Comparison of ENCODE assay signal across 19 cellular contexts in genomic region chr14:72706485-72706884, GRCh38.
DNase-seq lines count a peak whose midpoint lies in the region; ATAC-seq lines count a peak whose summit lies in the region.
"Had no signal": no experiment of that assay in that cellular context is flagged by ENCODE, and none has a peak within 500 bp of the region (broad histone marks: within the 10 kb centered on the region; RNA-seq: fewer than 3 reads in every experiment).

No MANE protein-coding gene starts in this region.

- H3K4me1 Mint-ChIP-seq in activated CD4-positive, alpha-beta T cell treated with anti-CD3 and anti-CD28 coated beads for 36 hours, result peaks cover 2% of the 10 kb centered on the region
- H3K4me1 Mint-ChIP-seq in activated T-helper 1 cell treated with anti-CD3 and anti-CD28 coated beads, Interleukin-12 subunit alpha, Interleukin-12 subunit beta, Interleukin-2, Interleukin-4 antibody, amounts not matched to agents 30 ng/mL and 10 ng/mL and 1 ng/mL, durations not matched to agents 14 hours and 24 hours and 36 hours (ENCODE audit: low read depth), result peaks cover 29% of the 10 kb centered on the region
- H3K4me1 Mint-ChIP-seq: CD4-positive, alpha-beta memory T cell had no signal

- no peak overlapping the region for H3K4me3 Mint-ChIP-seq in activated CD4-positive, alpha-beta T cell treated with anti-CD3 and anti-CD28 coated beads for 36 hours
- peak overlapping the region; percentile 4 for H3K4me3 Mint-ChIP-seq in activated T-helper 1 cell treated with anti-CD3 and anti-CD28 coated beads, Interleukin-12 subunit alpha, Interleukin-12 subunit beta, Interleukin-2, Interleukin-4 antibody, amounts not matched to agents 30 ng/mL and 10 ng/mL and 1 ng/mL, durations not matched to agents 14 hours and 24 hours and 36 hours
- H3K4me3 Mint-ChIP-seq: CD4-positive, alpha-beta memory T cell had no signal

- no peak overlapping the region for H3K27ac Mint-ChIP-seq in activated CD4-positive, alpha-beta T cell treated with anti-CD3 and anti-CD28 coated beads for 36 hours
- no peak overlapping the region for H3K27ac Mint-ChIP-seq in activated naive CD4-positive, alpha-beta T cell treated with anti-CD3 and anti-CD28 coated beads, Interleukin-2, amount 50 U/mL, for 72 hours
- no peak overlapping the region for H3K27ac Mint-ChIP-seq in activated T-helper 1 cell treated with anti-CD3 and anti-CD28 coated beads, Interleukin-12 subunit alpha, Interleukin-12 subunit beta, Interleukin-2, Interleukin-4 antibody, amounts not matched to agents 30 ng/mL and 10 ng/mL and 1 ng/mL, durations not matched to agents 14 hours and 24 hours and 36 hours
- H3K27ac Mint-ChIP-seq: CD4-positive, alpha-beta memory T cell had no signal

- CTCF ChIA-PET in activated CD4-positive, alpha-beta T cell treated with anti-CD3 and anti-CD28 coated beads for 36 hours (lab: Charles Lee), result no interaction called here

- POLR2A ChIA-PET in activated CD4-positive, alpha-beta T cell treated with anti-CD3 and anti-CD28 coated beads for 36 hours (lab: Charles Lee), result no interaction called here

- no peaks in the 10 kb centered on the region for H3K27me3 Mint-ChIP-seq in activated CD4-positive, alpha-beta T cell treated with anti-CD3 and anti-CD28 coated beads for 36 hours
- peaks cover 4% of the 10 kb centered on the region for H3K27me3 Mint-ChIP-seq in activated T-helper 1 cell treated with anti-CD3 and anti-CD28 coated beads, Interleukin-12 subunit alpha, Interleukin-12 subunit beta, Interleukin-2, Interleukin-4 antibody, amounts not matched to agents 30 ng/mL and 10 ng/mL and 1 ng/mL, durations not matched to agents 14 hours and 24 hours and 36 hours (ENCODE audit: insufficient read depth)

- intact Hi-C loops in activated CD4-positive, alpha-beta T cell treated with anti-CD3 and anti-CD28 coated beads for 36 hours (cut with DNase I, micrococcal nuclease), result no loop called here
- intact Hi-C loops in activated T-helper 1 cell treated with anti-CD3 and anti-CD28 coated beads, Interleukin-12 subunit alpha, Interleukin-12 subunit beta, Interleukin-2, Interleukin-4 antibody, amounts not matched to agents 30 ng/mL and 10 ng/mL and 1 ng/mL, durations not matched to agents 14 hours and 24 hours and 36 hours (cut with micrococcal nuclease), result no loop called here

- peak; percentile 20 for DNase-seq in activated CD4-positive, alpha-beta T cell treated with anti-CD3 and anti-CD28 coated beads for 36 hours
- DNase-seq in activated CD4-positive, alpha-beta T cell treated with anti-CD3 and anti-CD28 coated beads, Interleukin-2, amount 50 U/mL, for 4 hours, result no peak
- DNase-seq in activated naive CD4-positive, alpha-beta T cell treated with anti-CD3 and anti-CD28 coated beads, Interleukin-2, amount 50 U/mL, for 72 hours (ENCODE audit: low spot score in 2 of 2), result no peak
- no peak for DNase-seq in activated naive CD4-positive, alpha-beta T cell treated with anti-CD3 and anti-CD28 coated beads, Interleukin-2, amount 50 U/mL, for 16 hours
- peak; percentile 22 for DNase-seq in activated T-helper 1 cell treated with anti-CD3 and anti-CD28 coated beads, Interleukin-12 subunit alpha, Interleukin-12 subunit beta, Interleukin-2, Interleukin-4 antibody, amounts not matched to agents 30 ng/mL and 10 ng/mL and 1 ng/mL, durations not matched to agents 14 hours and 24 hours and 36 hours (ENCODE audit: low spot score)
- DNase-seq in stimulated activated naive CD8-positive, alpha-beta T cell treated with anti-CD3 and anti-CD28 coated beads, Interleukin-15, Interleukin-2, amounts not matched to agents 100 U/mL and 50 U/mL, for 24 hours, result no peak
- DNase-seq in DMS 273 treated with DMSO at 0.1 percent for 48 hours (lab: John Stamatoyannopoulos, UW), result no peak
- no peak for DNase-seq in GDM1 (lab: John Stamatoyannopoulos, UW)
- DNase-seq: ACHN; Caco-2; CD4-positive, alpha-beta memory T cell; DMS153; Karpas-422; MV-4-11; NCI-H1105 treated with DMSO at 0.1 percent for 48 hours; NCI-H2029 treated with DMSO at 0.1 percent for 48 hours; NCI-H2171 treated with DMSO at 0.1 percent for 48 hours; NCI-H524 treated with DMSO at 0.1 percent for 48 hours; OCI-M1 had no signal

- no peaks in the 10 kb centered on the region for H3K9me3 Mint-ChIP-seq in activated CD4-positive, alpha-beta T cell treated with anti-CD3 and anti-CD28 coated beads for 36 hours (ENCODE audit: low read depth)
- H3K9me3 Mint-ChIP-seq in activated naive CD4-positive, alpha-beta T cell treated with anti-CD3 and anti-CD28 coated beads, Interleukin-2, amount 50 U/mL, for 72 hours, result no peaks in the 10 kb centered on the region
- H3K9me3 Mint-ChIP-seq in activated T-helper 1 cell treated with anti-CD3 and anti-CD28 coated beads, Interleukin-12 subunit alpha, Interleukin-12 subunit beta, Interleukin-2, Interleukin-4 antibody, amounts not matched to agents 30 ng/mL and 10 ng/mL and 1 ng/mL, durations not matched to agents 14 hours and 24 hours and 36 hours, result no peaks in the 10 kb centered on the region
- H3K9me3 Mint-ChIP-seq: CD4-positive, alpha-beta memory T cell had no signal

- ATAC-seq in activated CD4-positive, alpha-beta T cell treated with anti-CD3 and anti-CD28 coated beads for 36 hours, result peak; percentile 70
- peak; percentile 67 to 95 for ATAC-seq in activated naive CD4-positive, alpha-beta T cell treated with anti-CD3 and anti-CD28 coated beads, Interleukin-2, amount 50 U/mL, for 72 hours
- ATAC-seq in stimulated activated naive CD8-positive, alpha-beta T cell treated with anti-CD3 and anti-CD28 coated beads, Interleukin-15, Interleukin-2, amounts not matched to agents 100 U/mL and 50 U/mL, for 24 hours, result peak; percentile 36

- no peaks in the 10 kb centered on the region for H3K36me3 Mint-ChIP-seq in activated CD4-positive, alpha-beta T cell treated with anti-CD3 and anti-CD28 coated beads for 36 hours (ENCODE audit: low read depth)
- H3K36me3 Mint-ChIP-seq in activated naive CD4-positive, alpha-beta T cell treated with anti-CD3 and anti-CD28 coated beads, Interleukin-2, amount 50 U/mL, for 72 hours, result no peaks in the 10 kb centered on the region
- H3K36me3 Mint-ChIP-seq in activated T-helper 1 cell treated with anti-CD3 and anti-CD28 coated beads, Interleukin-12 subunit alpha, Interleukin-12 subunit beta, Interleukin-2, Interleukin-4 antibody, amounts not matched to agents 30 ng/mL and 10 ng/mL and 1 ng/mL, durations not matched to agents 14 hours and 24 hours and 36 hours (ENCODE audit: low read depth), result peaks cover 12% of the 10 kb centered on the region
- H3K36me3 Mint-ChIP-seq: CD4-positive, alpha-beta memory T cell had no signal

Comparison
In these comparisons a context has a peak if more than half of its experiments do, and no peak if none do; other contexts are left out.
1. DNase-seq: peak in activated CD4-positive, alpha-beta T cell treated with anti-CD3 and anti-CD28 coated beads for 36 hours (single experiment) and activated T-helper 1 cell treated with anti-CD3 and anti-CD28 coated beads, Interleukin-12 subunit alpha, Interleukin-12 subunit beta, Interleukin-2, Interleukin-4 antibody, amounts not matched to agents 30 ng/mL and 10 ng/mL and 1 ng/mL, durations not matched to agents 14 hours and 24 hours and 36 hours (single experiment); none in activated CD4-positive, alpha-beta T cell treated with anti-CD3 and anti-CD28 coated beads, Interleukin-2, amount 50 U/mL, for 4 hours (0 of 2), activated naive CD4-positive, alpha-beta T cell treated with anti-CD3 and anti-CD28 coated beads, Interleukin-2, amount 50 U/mL, for 72 hours (0 of 2), activated naive CD4-positive, alpha-beta T cell treated with anti-CD3 and anti-CD28 coated beads, Interleukin-2, amount 50 U/mL, for 16 hours (single experiment), stimulated activated naive CD8-positive, alpha-beta T cell treated with anti-CD3 and anti-CD28 coated beads, Interleukin-15, Interleukin-2, amounts not matched to agents 100 U/mL and 50 U/mL, for 24 hours (single experiment), DMS 273 treated with DMSO at 0.1 percent for 48 hours (single experiment) and GDM1 (single experiment).
2. Peak in every context shown above with its lines, with median percentiles within 50 percentile points of each other: ATAC-seq.